ENCODE assay signal across 2 cellular contexts in genomic region chr10:122145113-122145512, GRCh38.
TF ChIP-seq lines count a peak whose summit lies in the region.

No MANE protein-coding gene starts in this region.

TF ChIP-seq in A549, 52 proteins besides CTCF, POLR2A, EP300 and RAD21 (continued from another document):
- TF ChIP-seq RARB (CRISPR knock-in tag; IDR thresholded peaks at IDR 0.05) (no peak), CHD4 (IDR thresholded peaks at IDR 0.05; ENCODE audit: borderline replicate concordance) (peak; percentile 64; the same call in 1 of the 2 replicates), ZC3H11A (IDR thresholded peaks at IDR 0.05) (no peak), HDAC2 (IDR thresholded peaks at IDR 0.05) (0 out of 2 replicates have a peak, but pooled peaks have one; percentile 77), KDM1A (IDR thresholded peaks at IDR 0.05; ENCODE audit: low read depth) (peak; percentile 90), CBX2 (IDR thresholded peaks at IDR 0.05; ENCODE audit: borderline replicate concordance, low read depth) (no peak)

TF ChIP-seq in HEK293, 187 proteins besides CTCF, POLR2A, EP300 and RAD21 (continued from another document):
- no peak for TF ChIP-seq ZNF513 (tag by site-specific recombination; IDR thresholded peaks at IDR 0.05)
- no peak for TF ChIP-seq ZFP37 (tag by site-specific recombination; IDR thresholded peaks at IDR 0.05)
- TF ChIP-seq SALL2 (tag by site-specific recombination; IDR thresholded peaks at IDR 0.05; ENCODE audit: borderline replicate concordance): no peak
- no peak for TF ChIP-seq ZNF274 (IDR thresholded peaks at IDR 0.05; ENCODE audit: low read length)
- TF ChIP-seq ZNF274 (tag by site-specific recombination; IDR thresholded peaks at IDR 0.05; ENCODE audit: borderline replicate concordance): no peak
- peak; percentile 67; the same call in 1 of the 2 replicates for TF ChIP-seq ZNF580 (tag by site-specific recombination; IDR thresholded peaks at IDR 0.05)
- TF ChIP-seq ZNF280D (tag by site-specific recombination; IDR thresholded peaks at IDR 0.05): 0 out of 2 replicates have a peak, but pooled peaks have one; percentile 64
- TF ChIP-seq ZNF132 (tag by site-specific recombination; IDR thresholded peaks at IDR 0.05; ENCODE audit: borderline replicate concordance): no peak
- no peak for TF ChIP-seq ZNF423 (tag by site-specific recombination; IDR thresholded peaks at IDR 0.05)
